27 cellular contexts compared by ENCODE assay signal in genomic region chr2:7777668-7778067, GRCh38.
"Had no signal": no experiment of that assay in that cellular context is flagged by ENCODE, and none has a peak within 500 bp of the region (broad histone marks: within the 10 kb centered on the region; RNA-seq: fewer than 3 reads in every experiment).

No MANE protein-coding gene starts in this region.

- H3K4me1 Mint-ChIP-seq: naive B cell, nephron progenitor cell had no signal

- H3K4me3 Mint-ChIP-seq: mesothelial cell of epicardium; naive B cell; natural killer cell; nephron progenitor cell; stimulated activated naive B cell treated with anti-CD40 and anti-IgM and Interleukin-4, amounts not matched to agents 10 μg/mL and 1 μg/mL and 100 μg/mL, for 72 hours had no signal

- H3K36me3 Mint-ChIP-seq: mesothelial cell of epicardium; naive B cell; natural killer cell; stimulated activated naive B cell treated with anti-CD40 and anti-IgM and Interleukin-4, amounts not matched to agents 10 μg/mL and 1 μg/mL and 100 μg/mL, for 72 hours had no signal

- H3K27ac ChIP-seq: left lung, lower lobe of right lung, ovary, right atrium auricular region, right lobe of liver, skin epidermis, suprapubic skin, thoracic aorta, tibial artery, upper lobe of right lung had no signal

- H3K9me3 Mint-ChIP-seq: naive B cell; natural killer cell; nephron progenitor cell; stimulated activated naive B cell treated with anti-CD40 and anti-IgM and Interleukin-4, amounts not matched to agents 10 μg/mL and 1 μg/mL and 100 μg/mL, for 72 hours had no signal

- H3K9me3 ChIP-seq: left lung, lower lobe of right lung, ovary, right atrium auricular region, right lobe of liver, suprapubic skin, thoracic aorta, tibial artery, upper lobe of right lung had no signal

- H3K27me3 ChIP-seq: left lung, ovary, right atrium auricular region, right lobe of liver, suprapubic skin, tibial artery, upper lobe of right lung had no signal

- H3K4me1 ChIP-seq: right atrium auricular region, right lobe of liver, upper lobe of right lung had no signal

- H3K36me3 ChIP-seq: left lung, lower lobe of right lung, ovary, right atrium auricular region, right lobe of liver, suprapubic skin, thoracic aorta, tibial artery, upper lobe of right lung had no signal

- DNase-seq: hippocampal formation; kidney; left colon; left lung; lower lobe of right lung; mammary epithelial cell; mesenchymal stem cell; naive B cell; natural killer cell; nephron progenitor cell; ovary; right lobe of liver; stimulated activated CD4-positive, alpha-beta T cell treated with anti-CD3 and anti-CD28 coated beads, Interleukin-12 subunit alpha, Interleukin-12 subunit beta, amount 100 ng/mL, for 4 hours; stimulated activated CD4-positive, alpha-beta T cell treated with anti-CD3 and anti-CD28 coated beads, Interleukin-15, amount 100 ng/mL, for 24 hours; stimulated activated CD4-positive, alpha-beta T cell treated with anti-CD3 and anti-CD28 coated beads, Interleukin-2, amount 100 ng/mL, for 24 hours; stimulated activated CD4-positive, alpha-beta T cell treated with anti-CD3 and anti-CD28 coated beads, Interleukin-4, amount 100 ng/mL, for 1 hour; stimulated activated naive B cell treated with anti-CD40 and anti-IgM and Interleukin-4, amounts not matched to agents 10 μg/mL and 1 μg/mL and 100 μg/mL, for 72 hours; stimulated activated naive CD8-positive, alpha-beta T cell treated with anti-CD3 and anti-CD28 coated beads, Interleukin-15, Interleukin-2, amounts not matched to agents 100 U/mL and 50 U/mL, for 24 hours; tibial artery; trophoblast cell; upper lobe of right lung had no signal

- H3K27ac Mint-ChIP-seq: mesothelial cell of epicardium, natural killer cell, nephron progenitor cell, progenitor cell of endocrine pancreas had no signal

- H3K4me3 ChIP-seq: left lung, lower lobe of right lung, ovary, right atrium auricular region, right lobe of liver, skin epidermis, suprapubic skin, thoracic aorta, tibial artery, upper lobe of right lung had no signal

- ATAC-seq: left colon; left lung; lower lobe of right lung; natural killer cell; right lobe of liver; stimulated activated naive B cell treated with anti-CD40 and anti-IgM and Interleukin-4, amounts not matched to agents 10 μg/mL and 1 μg/mL and 100 μg/mL, for 72 hours; stimulated activated naive CD8-positive, alpha-beta T cell treated with anti-CD3 and anti-CD28 coated beads, Interleukin-15, Interleukin-2, amounts not matched to agents 100 U/mL and 50 U/mL, for 24 hours; upper lobe of right lung had no signal
